In the genomic region with DNA sequence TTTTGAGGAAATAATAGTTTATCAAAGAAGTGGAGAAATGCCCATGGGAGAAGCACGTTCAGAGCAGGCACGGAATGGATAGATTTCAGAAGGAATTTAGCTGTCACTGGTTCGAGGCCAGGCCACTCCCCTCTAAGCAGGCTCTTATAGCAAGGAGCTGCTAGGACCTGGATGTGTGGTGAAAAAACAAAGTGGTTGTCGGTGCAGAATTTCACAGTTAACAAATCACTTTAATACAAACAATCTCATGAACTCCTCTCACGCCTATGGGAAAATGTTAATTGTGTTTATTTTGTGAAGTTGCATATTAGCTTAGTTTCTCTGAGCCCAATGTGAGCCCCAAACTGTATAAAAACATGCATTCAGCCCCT, we compare ENCODE assay signal across 20 cellular contexts.
DNase-seq lines count a peak whose midpoint lies in the region; ATAC-seq and TF ChIP-seq lines count a peak whose summit lies in the region.
"Had no signal": no experiment of that assay in that cellular context is flagged by ENCODE, and none has a peak within 500 bp of the region (broad histone marks: within the 10 kb centered on the region; RNA-seq: fewer than 3 reads in every experiment).

No MANE protein-coding gene starts in this region.

- H3K4me3 ChIP-seq in Caco-2 (ENCODE audit: low read depth, low read length) (no peak overlapping the region), SK-N-SH (ENCODE audit: low read depth in 2 of 2, low read length in 1 of 2) (no peak overlapping the region), fibroblast of the aortic adventitia (ENCODE audit: low read depth, low read length) (no peak overlapping the region), heart left ventricle (no peak overlapping the region)
- H3K4me3 ChIP-seq: HAP-1, left ventricle myocardium inferior, prostate gland, skin epidermis had no signal

- H3K4me3 Mint-ChIP-seq in Caco-2 (ENCODE audit: unreplicated experiment): no peak overlapping the region
- H3K4me3 Mint-ChIP-seq in T-helper 2 cell treated with Interferon-gamma antibody and Interleukin-4, amounts not matched to agents 5 μg/mL and 100 μg/mL, for 36 hours: no peak overlapping the region

- peak overlapping the region; percentile 35 for H3K27ac Mint-ChIP-seq in Caco-2 (ENCODE audit: unreplicated experiment)
- H3K27ac Mint-ChIP-seq in T-helper 2 cell treated with Interferon-gamma antibody and Interleukin-4, amounts not matched to agents 5 μg/mL and 100 μg/mL, for 36 hours: no peak overlapping the region

- 87% methylated on average over 5 of the region's 5 CpGs for WGBS in SK-N-SH (ENCODE audit: low lambda C conversion rate)
- WGBS in heart left ventricle, 4 donors: 74 to 86% (median 77%) methylated on average over 5 of the region's 5 CpGs

- H3K9ac ChIP-seq in SK-N-SH: peak overlapping the region; percentile 31; the same call in 1 of the 2 replicates

- H3K27ac ChIP-seq in SK-N-SH (ENCODE audit: low read depth in 2 of 2, low read length in 1 of 2) (peak overlapping the region in 1 of 2 experiments; percentile 72; a peak in 3 of 4 replicates), heart left ventricle (no peak overlapping the region)
- H3K27ac ChIP-seq: HL-60, left ventricle myocardium inferior, prostate gland, skin epidermis had no signal

- no peak for DNase-seq in Caco-2
- DNase-seq in SK-N-SH: no peak
- peak; percentile 63 for DNase-seq in fibroblast of the aortic adventitia (ENCODE audit: low read depth)
- DNase-seq in sciatic nerve (ENCODE audit: low spot score): no peak
- DNase-seq in T-helper 2 cell treated with Interferon-gamma antibody and Interleukin-4, amounts not matched to agents 5 μg/mL and 100 μg/mL, for 36 hours (ENCODE audit: low spot score): no peak
- no peak for DNase-seq in heart left ventricle
- DNase-seq: activated naive CD4-positive, alpha-beta T cell treated with anti-CD3 and anti-CD28 coated beads, Interleukin-2, amount 50 U/mL, for 16 hours; central memory CD4-positive, alpha-beta T cell; DMS79 treated with DMSO at 0.1 percent for 48 hours; Kasumi-1; left ventricle myocardium inferior; NCI-H1092 treated with DMSO at 0.1 percent for 48 hours; NCI-H187 treated with DMSO at 0.1 percent for 48 hours; T-helper 9 cell had no signal

- H3K27me3 ChIP-seq in Caco-2 (replicated peaks; ENCODE audit: control insufficient read depth, insufficient read depth, low read length) (no peaks in the 10 kb centered on the region), SK-N-SH (ENCODE audit: insufficient read depth) (no peaks in the 10 kb centered on the region), heart left ventricle (no peaks in the 10 kb centered on the region)

- peaks cover 21% of the 10 kb centered on the region for H3F3A ChIP-seq in SK-N-SH (replicated peaks; ENCODE audit: insufficient read depth)

- H3K79me2 ChIP-seq in SK-N-SH (ENCODE audit: insufficient read depth): no peaks in the 10 kb centered on the region

- H3K4me1 ChIP-seq in Caco-2 (peaks cover 47% of the 10 kb centered on the region), SK-N-SH (ENCODE audit: control insufficient read depth in 1 of 2, insufficient read depth in 2 of 2, low read depth in 1 of 2, low read length in 1 of 2) (peaks cover 19 to 25% of the 10 kb centered on the region in 2 experiments), heart left ventricle (no peaks in the 10 kb centered on the region)
- H3K4me1 ChIP-seq: left ventricle myocardium inferior, prostate gland had no signal

- TF ChIP-seq RAD21 in SK-N-SH (IDR thresholded peaks at IDR 0.05; ENCODE audit: low read length): no peak

- intact Hi-C loops in Caco-2 (cut with micrococcal nuclease; ENCODE audit: unreplicated experiment): no loop called here
- intact Hi-C loops in sciatic nerve (cut with DNase I): no loop called here
- intact Hi-C loops in heart left ventricle (cut with DNase I): no loop called here

- H3K9me3 ChIP-seq in Caco-2: no peaks in the 10 kb centered on the region; the same call in 1 of the 2 replicates
- H3K9me3 ChIP-seq in SK-N-SH: no peaks in the 10 kb centered on the region
- H3K9me3 ChIP-seq in heart left ventricle: no peaks in the 10 kb centered on the region
- H3K9me3 ChIP-seq: HAP-1, left ventricle myocardium inferior, prostate gland had no signal

- no peaks in the 10 kb centered on the region for H3K27me3 Mint-ChIP-seq in Caco-2 (ENCODE audit: insufficient read depth, unreplicated experiment)
- H3K27me3 Mint-ChIP-seq in T-helper 2 cell treated with Interferon-gamma antibody and Interleukin-4, amounts not matched to agents 5 μg/mL and 100 μg/mL, for 36 hours (ENCODE audit: low read depth): peaks cover 2% of the 10 kb centered on the region

- H3K9me3 Mint-ChIP-seq in Caco-2 (ENCODE audit: unreplicated experiment): peaks cover 14% of the 10 kb centered on the region
- no peaks in the 10 kb centered on the region for H3K9me3 Mint-ChIP-seq in T-helper 2 cell treated with Interferon-gamma antibody and Interleukin-4, amounts not matched to agents 5 μg/mL and 100 μg/mL, for 36 hours

- H3K36me3 Mint-ChIP-seq in Caco-2 (ENCODE audit: insufficient read depth, unreplicated experiment): peaks cover 5% of the 10 kb centered on the region
- H3K36me3 Mint-ChIP-seq in T-helper 2 cell treated with Interferon-gamma antibody and Interleukin-4, amounts not matched to agents 5 μg/mL and 100 μg/mL, for 36 hours (ENCODE audit: low read depth): no peaks in the 10 kb centered on the region

- peaks cover 54% of the 10 kb centered on the region for H3K4me1 Mint-ChIP-seq in Caco-2 (ENCODE audit: low read depth, unreplicated experiment)
- H3K4me1 Mint-ChIP-seq in T-helper 2 cell treated with Interferon-gamma antibody and Interleukin-4, amounts not matched to agents 5 μg/mL and 100 μg/mL, for 36 hours (ENCODE audit: low read depth): peaks cover 2% of the 10 kb centered on the region

- CTCF ChIA-PET in Caco-2 (lab: Charles Lee) (no interaction called here), SK-N-SH (lab: Yijun Ruan, JAX) (interaction anchor here (0.6 to 1.7 kb wide), 3 partner anchors 12 to 47 kb away, joined by 3 to 5 read pairs (median 4); no protein-coding TSS in a partner anchor)

- no TSS peak for BruUV-seq in Caco-2 (replicated peaks; lab: Mats Ljungman, UMichigan)

- H3K36me3 ChIP-seq in Caco-2 (ENCODE audit: control insufficient read depth, insufficient read depth, low read length): no peaks in the 10 kb centered on the region
- H3K36me3 ChIP-seq in SK-N-SH (replicated peaks in 1 of 2; ENCODE audit: control insufficient read depth in 1 of 2, insufficient read depth in 2 of 2, low read length in 1 of 2): no peaks in the 10 kb centered on the region
- no peaks in the 10 kb centered on the region for H3K36me3 ChIP-seq in heart left ventricle
- H3K36me3 ChIP-seq: HAP-1, left ventricle myocardium inferior, prostate gland had no signal

- no peaks in the 10 kb centered on the region for H4K20me1 ChIP-seq in SK-N-SH (ENCODE audit: insufficient read depth)

- TF ChIP-seq CTCF in Caco-2 (IDR thresholded peaks at IDR 0.05; ENCODE audit: insufficient read depth in 1 of 2, low read depth in 1 of 2, low read length in 1 of 2, severe bottlenecking in 1 of 2, unreplicated experiment in 1 of 2) (no peak), SK-N-SH (IDR thresholded peaks at IDR 0.05) (no peak), fibroblast of the aortic adventitia (IDR thresholded peaks at IDR 0.05; ENCODE audit: insufficient read depth, low read length) (no peak), heart left ventricle (IDR thresholded peaks at IDR 0.05) (no peak)

- no peak for TF ChIP-seq EP300 in SK-N-SH (IDR thresholded peaks at IDR 0.05; ENCODE audit: borderline replicate concordance in 1 of 2, low read depth in 1 of 2, low read length in 1 of 2)

- no peak for TF ChIP-seq POLR2A in heart left ventricle (IDR thresholded peaks at IDR 0.05)

- ATAC-seq in sciatic nerve (peak; percentile 23), heart left ventricle (no peak), HG02763 (IDR thresholded peaks at IDR 0.05; ENCODE audit: unreplicated experiment) (no peak), GM21515 (IDR thresholded peaks at IDR 0.05; ENCODE audit: unreplicated experiment) (no peak)

- POLR2A ChIA-PET in Caco-2 (lab: Charles Lee) (no interaction called here), SK-N-SH (lab: Yijun Ruan, JAX) (no interaction called here)

- peak overlapping the region; percentile 12; the same call in 1 of the 2 replicates for H3K4me2 ChIP-seq in SK-N-SH

- no peaks in the 10 kb centered on the region for H3K9me2 ChIP-seq in SK-N-SH

- H2AFZ ChIP-seq in SK-N-SH (ENCODE audit: low read depth): peak overlapping the region; percentile 61; the same call in 1 of the 2 replicates

TF ChIP-seq in SK-N-SH, 30 proteins besides CTCF, POLR2A, EP300 and RAD21:
- TF ChIP-seq MEF2A (IDR thresholded peaks at IDR 0.05; ENCODE audit: borderline replicate concordance, low read depth): 0 out of 2 replicates have a peak, but pooled peaks have one; percentile 2
- TF ChIP-seq, protein P1, sequence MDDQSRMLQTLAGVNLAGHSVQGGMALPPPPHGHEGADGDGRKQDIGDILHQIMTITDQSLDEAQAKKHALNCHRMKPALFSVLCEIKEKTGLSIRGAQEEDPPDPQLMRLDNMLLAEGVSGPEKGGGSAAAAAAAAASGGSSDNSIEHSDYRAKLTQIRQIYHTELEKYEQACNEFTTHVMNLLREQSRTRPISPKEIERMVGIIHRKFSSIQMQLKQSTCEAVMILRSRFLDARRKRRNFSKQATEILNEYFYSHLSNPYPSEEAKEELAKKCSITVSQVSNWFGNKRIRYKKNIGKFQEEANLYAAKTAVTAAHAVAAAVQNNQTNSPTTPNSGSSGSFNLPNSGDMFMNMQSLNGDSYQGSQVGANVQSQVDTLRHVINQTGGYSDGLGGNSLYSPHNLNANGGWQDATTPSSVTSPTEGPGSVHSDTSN (IDR thresholded peaks at IDR 0.05): no peak
